ENCODE assay signal across 8 cellular contexts in the genomic region with DNA sequence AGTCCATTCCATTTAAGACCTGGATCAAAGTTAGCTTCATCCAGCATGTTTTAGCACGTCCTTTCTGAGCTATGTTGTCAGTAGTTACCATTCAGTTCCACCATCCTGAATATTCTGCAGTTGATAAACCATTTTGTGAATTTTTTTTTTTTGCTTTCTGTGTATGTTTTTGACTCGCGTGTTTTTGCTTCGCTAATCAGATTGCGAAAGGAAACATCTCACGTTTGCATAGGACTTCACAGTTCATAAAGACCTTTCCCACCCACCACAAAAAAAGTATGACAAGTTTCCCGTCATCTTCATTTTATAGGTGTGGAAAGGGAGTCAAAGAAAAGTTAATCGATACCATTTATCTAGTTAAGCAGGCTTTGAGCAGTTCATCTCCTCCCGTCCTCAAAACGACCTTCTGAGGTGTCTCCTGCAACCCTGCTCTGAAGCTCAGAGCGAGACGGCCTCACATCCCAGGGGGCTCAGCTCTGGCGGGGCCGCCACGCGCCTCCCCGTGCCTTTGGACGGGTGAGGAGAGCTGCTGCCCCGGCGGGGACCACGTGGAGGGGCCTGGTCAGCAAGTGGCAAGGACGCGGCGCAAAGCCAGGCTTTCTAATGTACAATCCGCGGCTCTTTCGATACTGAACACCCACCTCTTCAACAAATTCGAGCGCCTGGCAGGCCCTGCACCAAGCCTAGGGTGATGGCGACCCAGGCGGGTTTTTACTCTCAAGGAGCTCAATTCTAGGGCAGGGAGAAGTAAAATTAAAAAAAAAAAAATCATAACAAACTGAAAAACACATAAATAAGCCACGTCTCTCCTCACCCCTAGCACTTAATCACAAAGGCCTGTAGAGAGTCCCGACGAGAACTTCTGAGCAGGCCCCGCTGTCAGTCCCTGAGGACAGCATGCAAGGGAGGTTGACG. TPM values are rescaled to one million over a fixed set of nuclear protein-coding genes. Genes with fewer than 3 reads are reported as not detected.
DNase-seq lines count a peak whose midpoint lies in the region; ATAC-seq and TF ChIP-seq lines count a peak whose summit lies in the region.

No MANE protein-coding gene starts in this region.

- peak overlapping the region; percentile 53 to 96 (median 92) for H3K27ac Mint-ChIP-seq in naive B cell

- H3K36me3 ChIP-seq in uterus, result no peaks in the 10 kb centered on the region

- intact Hi-C loops in uterus (cut with DNase I; ENCODE audit: low total_unique reads), result loop anchor here (10.0 kb wide), 1 partner anchor 140 kb away; the partner anchor contains the start of gene CRY1

- TF ChIP-seq POLR2A in uterus (IDR thresholded peaks at IDR 0.05), result no peak

- H3K4me3 Mint-ChIP-seq in naive B cell, result peak overlapping the region; percentile 92 to 98 (median 96)

- DNase-seq in DMS53 (lab: John Stamatoyannopoulos, UW) (peak; percentile 82), epithelial cell of proximal tubule (ENCODE audit: low read depth) (no peak), naive B cell (no peak), uterus (peak; percentile 52 to 55)

- peak; percentile 14 for ATAC-seq in HG02840 (IDR thresholded peaks at IDR 0.05; ENCODE audit: low FRiP score, unreplicated experiment)
- peak; percentile 9 to 11 for ATAC-seq in activated CD4-positive, CD25-positive, alpha-beta regulatory T cell treated with anti-CD3 and anti-CD28 coated beads, Interleukin-2, amount 50 U/mL, for 24 hours
- peak; percentile 33 to 36 for ATAC-seq in naive B cell (ENCODE audit: low read depth in 2 of 2)
- no peak for ATAC-seq in HG02981 (IDR thresholded peaks at IDR 0.05; ENCODE audit: unreplicated experiment)
- ATAC-seq in GM19351 (IDR thresholded peaks at IDR 0.05; ENCODE audit: unreplicated experiment), result no peak

- H3K27ac ChIP-seq in uterus, result peak overlapping the region; percentile 95 to 100

- no peaks in the 10 kb centered on the region for H3K4me1 ChIP-seq in uterus

- peaks cover 25 to 26% (median 25%) of the 10 kb centered on the region in 3 donors for H3K4me1 Mint-ChIP-seq in naive B cell

- no peak for TF ChIP-seq CTCF in epithelial cell of proximal tubule (conservative IDR thresholded peaks at IDR 0.05; ENCODE audit: low read depth, low read length)
- TF ChIP-seq CTCF in uterus (IDR thresholded peaks at IDR 0.05), result no peak

- H3K9me3 Mint-ChIP-seq in naive B cell, result peaks cover 0 to 11% (median 4%) of the 10 kb centered on the region in 7 donors

- H3K9me3 ChIP-seq in uterus, result no peaks in the 10 kb centered on the region

- H3K36me3 Mint-ChIP-seq in naive B cell, result no peaks in the 10 kb centered on the region

- H3K27me3 Mint-ChIP-seq in naive B cell, result peaks cover 0 to 9% (median 2%) of the 10 kb centered on the region in 3 donors

- peak overlapping the region; percentile 88 for H3K4me3 ChIP-seq in epithelial cell of proximal tubule (ENCODE audit: low read depth, low read length)
- H3K4me3 ChIP-seq in uterus, result peak overlapping the region; percentile 47 to 95

- H3K27me3 ChIP-seq in uterus, result no peaks in the 10 kb centered on the region

RNA-seq across cellular contexts. Expression of gene TMEM263, which starts 1.0 kb away (rescaled TPM):
- 33.5 and 40.1 TPM in 2 replicates for total RNA-seq in epithelial cell of proximal tubule
- polyA plus RNA-seq in naive B cell (ENCODE audit: low read depth in 6 of 6), result 10 to 100 TPM; 32.0 to 48.7 (median 37.0) TPM
- 100 to 1,000 TPM in 1 of 4 donors, 10 to 100 TPM in 3; 35.9 to 157 (median 46.0) TPM for total RNA-seq in uterus

RNA-seq across cellular contexts. Expression of gene MTERF2, which starts 32.2 kb away (rescaled TPM):
- total RNA-seq in epithelial cell of proximal tubule, result 2.9 and 5.7 TPM in 2 replicates
- 1 to 10 TPM; 2.2 to 9.1 (median 2.9) TPM for polyA plus RNA-seq in naive B cell (ENCODE audit: low read depth in 6 of 6)
- 10 to 100 TPM in 3 of 4 donors, 1 to 10 TPM in 1; 3.8 to 31.5 (median 18.6) TPM for total RNA-seq in uterus

Comparison
In these comparisons a context has a peak if more than half of its experiments do, and no peak if none do; other contexts are left out.
1. DNase-seq: peak in DMS53 (single experiment) and uterus (2 of 2); none in epithelial cell of proximal tubule (single experiment) and naive B cell (single experiment).
2. ATAC-seq: peak in HG02840 (single experiment), activated CD4-positive, CD25-positive, alpha-beta regulatory T cell treated with anti-CD3 and anti-CD28 coated beads, Interleukin-2, amount 50 U/mL, for 24 hours (2 of 2) and naive B cell (2 of 2); none in HG02981 (single experiment) and GM19351 (single experiment).